In the genomic region with DNA sequence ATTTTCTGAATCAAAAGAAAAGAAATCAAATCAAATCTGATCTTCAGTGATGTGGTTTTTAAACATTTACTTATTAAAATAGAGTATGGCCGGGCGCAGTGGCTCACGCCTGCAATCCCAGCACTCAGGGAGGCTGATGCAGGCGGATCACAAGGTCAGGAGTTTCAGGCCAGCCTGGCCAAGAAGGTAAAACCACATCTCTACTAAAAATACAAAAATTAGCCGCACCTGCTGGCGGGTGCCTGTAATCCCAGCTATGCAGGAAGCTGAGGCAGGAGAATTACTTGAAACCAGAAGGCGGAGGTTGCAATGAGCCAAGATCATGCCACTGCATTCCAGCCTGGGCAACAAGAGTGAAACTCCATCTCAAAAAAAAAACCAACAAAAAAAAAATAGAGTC, we compare ENCODE assay signal across 31 cellular contexts.
"Had no signal": no experiment of that assay in that cellular context is flagged by ENCODE, and none has a peak within 500 bp of the region (broad histone marks: within the 10 kb centered on the region; RNA-seq: fewer than 3 reads in every experiment).

No MANE protein-coding gene starts in this region.

- H3K36me3 ChIP-seq: ascending aorta, Peyer's patch, SJSA1 had no signal

- ATAC-seq: activated CD8-positive, alpha-beta memory T cell treated with anti-CD3 and anti-CD28 coated beads, Interleukin-2, amount 10 ng/mL, durations not matched to agents 7 days and 5 days; activated naive CD4-positive, alpha-beta T cell treated with anti-CD3 and anti-CD28 coated beads, Interleukin-2, amount 50 U/mL, for 72 hours; activated naive CD8-positive, alpha-beta T cell treated with anti-CD3 and anti-CD28 coated beads, Interleukin-2, amount 50 U/mL, for 24 hours; SK-N-SH treated with all-trans-retinoic acid at 6 μM for 48 hours; T-helper 17 cell had no signal

- H3K4me3 ChIP-seq: ascending aorta, Peyer's patch, SJSA1 had no signal

- H3K4me1 Mint-ChIP-seq: activated B cell treated with CpG ODN at 0.5 μM for 24 hours; activated CD4-positive, alpha-beta T cell treated with anti-CD3 and anti-CD28 coated beads, Interleukin-2, amount 10 ng/mL, durations not matched to agents 24 days and 14 days; activated naive CD8-positive, alpha-beta T cell treated with anti-CD3 and anti-CD28 coated beads, Interleukin-2, amount 50 U/mL, for 24 hours; brain; central memory CD8-positive, alpha-beta T cell; T-helper 17 cell had no signal

- H3K27ac ChIP-seq: ascending aorta, Peyer's patch, SJSA1 had no signal

- H3K9me3 Mint-ChIP-seq: activated B cell treated with CpG ODN at 0.5 μM for 24 hours; activated CD4-positive, alpha-beta T cell treated with anti-CD3 and anti-CD28 coated beads, Interleukin-2, amount 10 ng/mL, durations not matched to agents 24 days and 14 days; activated naive CD4-positive, alpha-beta T cell treated with anti-CD3 and anti-CD28 coated beads, Interleukin-2, amount 50 U/mL, for 72 hours; activated naive CD8-positive, alpha-beta T cell treated with anti-CD3 and anti-CD28 coated beads, Interleukin-2, amount 50 U/mL, for 24 hours; activated T-cell treated with anti-CD3 and anti-CD28 coated beads, Interleukin-2, amount 50 U/mL, for 24 hours; activated T-helper 1 cell treated with anti-CD3 and anti-CD28 coated beads, Interleukin-12 subunit alpha, Interleukin-12 subunit beta, Interleukin-2, Interleukin-4 antibody, amounts not matched to agents 30 ng/mL and 10 ng/mL and 1 ng/mL, durations not matched to agents 14 hours and 24 hours and 36 hours; brain; central memory CD8-positive, alpha-beta T cell had no signal

- DNase-seq: activated B cell treated with CpG ODN at 0.5 μM for 24 hours; activated CD4-positive, alpha-beta T cell treated with anti-CD3 and anti-CD28 coated beads for 1 hour; activated CD4-positive, alpha-beta T cell treated with anti-CD3 and anti-CD28 coated beads, Interleukin-2, amount 10 ng/mL, durations not matched to agents 24 days and 14 days; activated CD4-positive, alpha-beta T cell treated with anti-CD3 and anti-CD28 coated beads, Interleukin-2, amount 50 U/mL, for 48 hours; activated CD8-positive, alpha-beta memory T cell treated with anti-CD3 and anti-CD28 coated beads, Interleukin-2, amount 10 ng/mL, durations not matched to agents 7 days and 5 days; activated effector memory CD4-positive, alpha-beta T cell treated with Interleukin-2 at 50 U/mL for 16 hours; activated naive CD4-positive, alpha-beta T cell; activated naive CD8-positive, alpha-beta T cell treated with anti-CD3 and anti-CD28 coated beads, Interleukin-2, amount 50 U/mL, for 24 hours; activated T-cell treated with anti-CD3 and anti-CD28 coated beads, Interleukin-2, amount 50 U/mL, for 24 hours; amniotic stem cell; KBM-7; NCI-H1092 treated with DMSO at 0.1 percent for 48 hours; NCI-H1436; NCI-H1694 treated with DMSO at 0.1 percent for 48 hours; NCI-H2029 treated with DMSO at 0.1 percent for 48 hours; NCI-H345; NCI-H510A; NCI-H526 treated with DMSO at 0.1 percent for 48 hours; NCI-H82; NK-92 treated with Interleukin-12 subunit alpha and Interleukin-12 subunit beta, amount 100 ng/mL, for 24 hours; Peyer's patch; SHP77; T-helper 17 cell; T-helper 9 cell had no signal

- H3K4me1 ChIP-seq: Peyer's patch, SJSA1 had no signal

- H3K27me3 Mint-ChIP-seq: activated B cell treated with CpG ODN at 0.5 μM for 24 hours; activated CD4-positive, alpha-beta T cell treated with anti-CD3 and anti-CD28 coated beads, Interleukin-2, amount 10 ng/mL, durations not matched to agents 24 days and 14 days; activated CD8-positive, alpha-beta memory T cell treated with anti-CD3 and anti-CD28 coated beads, Interleukin-2, amount 10 ng/mL, durations not matched to agents 7 days and 5 days; activated naive CD8-positive, alpha-beta T cell treated with anti-CD3 and anti-CD28 coated beads, Interleukin-2, amount 50 U/mL, for 24 hours; activated T-cell treated with anti-CD3 and anti-CD28 coated beads, Interleukin-2, amount 50 U/mL, for 24 hours; central memory CD8-positive, alpha-beta T cell; T-helper 17 cell had no signal

- H3K36me3 Mint-ChIP-seq: brain had no signal

- H3K4me3 Mint-ChIP-seq: activated B cell treated with CpG ODN at 0.5 μM for 24 hours; activated CD4-positive, alpha-beta T cell treated with anti-CD3 and anti-CD28 coated beads, Interleukin-2, amount 10 ng/mL, durations not matched to agents 24 days and 14 days; activated CD8-positive, alpha-beta memory T cell treated with anti-CD3 and anti-CD28 coated beads, Interleukin-2, amount 10 ng/mL, durations not matched to agents 7 days and 5 days; activated naive CD8-positive, alpha-beta T cell treated with anti-CD3 and anti-CD28 coated beads, Interleukin-2, amount 50 U/mL, for 24 hours; activated T-cell treated with anti-CD3 and anti-CD28 coated beads, Interleukin-2, amount 50 U/mL, for 24 hours; activated T-helper 1 cell treated with anti-CD3 and anti-CD28 coated beads, Interleukin-12 subunit alpha, Interleukin-12 subunit beta, Interleukin-2, Interleukin-4 antibody, amounts not matched to agents 30 ng/mL and 10 ng/mL and 1 ng/mL, durations not matched to agents 14 hours and 24 hours and 36 hours; brain; central memory CD8-positive, alpha-beta T cell; T-helper 17 cell had no signal

- H3K9me3 ChIP-seq: ascending aorta, Peyer's patch, SJSA1 had no signal

- H3K27me3 ChIP-seq: ascending aorta, Peyer's patch, SJSA1 had no signal

- H3K27ac Mint-ChIP-seq: activated B cell treated with CpG ODN at 0.5 μM for 24 hours; activated CD4-positive, alpha-beta T cell treated with anti-CD3 and anti-CD28 coated beads, Interleukin-2, amount 10 ng/mL, durations not matched to agents 24 days and 14 days; activated CD8-positive, alpha-beta memory T cell treated with anti-CD3 and anti-CD28 coated beads, Interleukin-2, amount 10 ng/mL, durations not matched to agents 7 days and 5 days; activated naive CD4-positive, alpha-beta T cell treated with anti-CD3 and anti-CD28 coated beads, Interleukin-2, amount 50 U/mL, for 72 hours; activated naive CD8-positive, alpha-beta T cell treated with anti-CD3 and anti-CD28 coated beads, Interleukin-2, amount 50 U/mL, for 24 hours; activated T-cell treated with anti-CD3 and anti-CD28 coated beads, Interleukin-2, amount 50 U/mL, for 24 hours; activated T-helper 1 cell treated with anti-CD3 and anti-CD28 coated beads, Interleukin-12 subunit alpha, Interleukin-12 subunit beta, Interleukin-2, Interleukin-4 antibody, amounts not matched to agents 30 ng/mL and 10 ng/mL and 1 ng/mL, durations not matched to agents 14 hours and 24 hours and 36 hours; brain; T-helper 17 cell had no signal
